Comparison of ENCODE assay signal across 16 cellular contexts in genomic region chr16:13897806-13898205, GRCh38. TPM values are rescaled to one million over a fixed set of nuclear protein-coding genes. Genes with fewer than 3 reads are reported as not detected.
A peak's percentile ranks its signal among the peaks of the same experiment; 100 is the strongest.
DNase-seq lines count a peak whose midpoint lies in the region; ATAC-seq and TF ChIP-seq lines count a peak whose summit lies in the region.
"Had no signal": no experiment of that assay in that cellular context is flagged by ENCODE, and none has a peak within 500 bp of the region (broad histone marks: within the 10 kb centered on the region; RNA-seq: fewer than 3 reads in every experiment).

No MANE protein-coding gene starts in this region.

- peaks cover 5% of the 10 kb centered on the region for H3K27me3 Mint-ChIP-seq in nephron (ENCODE audit: low read depth)

- peak overlapping the region in 2 of 3 experiments; percentile 60 to 67 for H3K27ac Mint-ChIP-seq in nephron
- H3K27ac Mint-ChIP-seq: B cell; CD8-positive, alpha-beta T cell; GM23338 had no signal

- no peaks in the 10 kb centered on the region for H3K27me3 ChIP-seq in heart right ventricle
- no peaks in the 10 kb centered on the region for H3K27me3 ChIP-seq in right cardiac atrium (ENCODE audit: control insufficient read depth, insufficient read depth)
- H3K27me3 ChIP-seq in ascending aorta: no peaks in the 10 kb centered on the region
- no peaks in the 10 kb centered on the region for H3K27me3 ChIP-seq in aorta (ENCODE audit: control insufficient read depth in 1 of 2, insufficient read depth in 2 of 2, low read length in 1 of 2)
- H3K27me3 ChIP-seq: BLaER1 treated with 17β-estradiol and CSF1 and Interleukin-3, amounts not matched to agents 10 nM and 100 nM had no signal

- no peak for TF ChIP-seq CTCF in heart right ventricle (IDR thresholded peaks at IDR 0.05)
- no peak for TF ChIP-seq CTCF in ascending aorta (IDR thresholded peaks at IDR 0.05)
- TF ChIP-seq CTCF in nephron (IDR thresholded peaks at IDR 0.05; ENCODE audit: unreplicated experiment in 3 of 3): no peak

- H3K4me3 Mint-ChIP-seq in nephron: no peak overlapping the region
- H3K4me3 Mint-ChIP-seq: B cell; CD8-positive, alpha-beta T cell; GM23338 had no signal

- H3K27ac ChIP-seq in heart right ventricle (peak overlapping the region in 6 of 10 donors; percentile 7 to 89 (median 80)), right cardiac atrium (ENCODE audit: low read length) (no peak overlapping the region), ascending aorta (peak overlapping the region; percentile 80 to 88), aorta (ENCODE audit: low read depth in 1 of 2, low read length in 2 of 2) (peak overlapping the region; percentile 51 to 69)
- H3K27ac ChIP-seq: BLaER1 treated with 17β-estradiol and CSF1 and Interleukin-3, amounts not matched to agents 10 nM and 100 nM; HL-60 had no signal

- DNase-seq in heart right ventricle (no peak), right cardiac atrium (no peak), ascending aorta (ENCODE audit: low spot score in 2 of 2) (no peak), aorta (no peak), NCI-H2081 (lab: John Stamatoyannopoulos, UW) (no peak), NCI-H146 treated with DMSO at 0.1 percent for 48 hours (lab: John Stamatoyannopoulos, UW; ENCODE audit: unreplicated experiment) (no peak)
- DNase-seq: Calu3; CD8-positive, alpha-beta T cell; DMS79 treated with DMSO at 0.1 percent for 48 hours; GF-D8; HCEC 1CT had no signal

- H3K36me3 ChIP-seq in heart right ventricle (no peaks in the 10 kb centered on the region), ascending aorta (no peaks in the 10 kb centered on the region), aorta (ENCODE audit: control insufficient read depth in 1 of 2, insufficient read depth in 2 of 2, low read length in 1 of 2) (no peaks in the 10 kb centered on the region)
- H3K36me3 ChIP-seq: BLaER1 treated with 17β-estradiol and CSF1 and Interleukin-3, amounts not matched to agents 10 nM and 100 nM had no signal

- intact Hi-C loops in heart right ventricle (cut with DNase I) (no loop called here), right cardiac atrium (cut with DNase I) (no loop called here), ascending aorta (cut with DNase I) (loop anchor here (5.0 to 10.0 kb wide), 2 partner anchors 36 to 1093 kb away; partner anchors contain the start of gene CPPED1), aorta (cut with DNase I) (no loop called here)

- ATAC-seq in heart right ventricle (peak in 3 of 8 donors; percentile 40 to 63 (median 52)), right cardiac atrium (no peak), aorta (ENCODE audit: low FRiP score) (no peak)
- ATAC-seq: CD8-positive, alpha-beta T cell; GM23338 had no signal

- peaks cover 0 to 18% (median 5%) of the 10 kb centered on the region in 11 donors for H3K9me3 ChIP-seq in heart right ventricle
- H3K9me3 ChIP-seq in right cardiac atrium (ENCODE audit: control insufficient read depth, low read length): no peaks in the 10 kb centered on the region
- H3K9me3 ChIP-seq in ascending aorta: peaks cover 0 to 12% of the 10 kb centered on the region in 2 donors
- peaks cover 1% of the 10 kb centered on the region for H3K9me3 ChIP-seq in aorta (ENCODE audit: control insufficient read depth, low read length)

- H3K4me1 ChIP-seq in heart right ventricle (peaks cover 0 to 14% (median 0%) of the 10 kb centered on the region in 9 donors), right cardiac atrium (ENCODE audit: control insufficient read depth, insufficient read depth, low read length) (peaks cover 1% of the 10 kb centered on the region), ascending aorta (peaks cover 0 to 17% of the 10 kb centered on the region in 2 donors), aorta (ENCODE audit: control insufficient read depth in 1 of 2, insufficient read depth in 2 of 2, low read length in 2 of 2) (peaks cover 0 to 2% of the 10 kb centered on the region in 2 donors)

- H3K4me3 ChIP-seq in heart right ventricle (no peak overlapping the region), right cardiac atrium (ENCODE audit: low read length) (no peak overlapping the region), ascending aorta (no peak overlapping the region), aorta (ENCODE audit: low read length in 2 of 2) (no peak overlapping the region)
- H3K4me3 ChIP-seq: BLaER1 treated with 17β-estradiol and CSF1 and Interleukin-3, amounts not matched to agents 10 nM and 100 nM; GM23338 had no signal

- H3K4me1 Mint-ChIP-seq in nephron: peaks cover 16% of the 10 kb centered on the region
- H3K4me1 Mint-ChIP-seq: B cell, GM23338 had no signal

- whole genome bisulfite sequencing in heart right ventricle, 2 donors: 48 to 83% methylated on average over 2 of the region's 2 CpGs
- 62% methylated on average over 2 of the region's 2 CpGs for WGBS in right cardiac atrium
- 0 to 10% methylated on average over 2 of the region's 2 CpGs for WGBS in aorta, 2 donors

- H3K36me3 Mint-ChIP-seq in nephron (ENCODE audit: low read depth): no peaks in the 10 kb centered on the region
- H3K36me3 Mint-ChIP-seq: CD8-positive, alpha-beta T cell had no signal

- peaks cover 5% of the 10 kb centered on the region for H3K9me3 Mint-ChIP-seq in nephron
- H3K9me3 Mint-ChIP-seq: CD8-positive, alpha-beta T cell had no signal

RNA-seq across cellular contexts. Expression of gene ERCC4, which starts 22.1 kb away (rescaled TPM):
- total RNA-seq in heart right ventricle (10 to 100 TPM in 5 of 10 donors, 1 to 10 TPM in 5; 5.1 to 13.1 (median 10.2) TPM), right cardiac atrium (10 to 100 TPM in 2 of 4 donors, 1 to 10 TPM in 2; 9.2 to 14.4 (median 10.6) TPM), ascending aorta (6.2 TPM), aorta (10 to 100 TPM in 1 of 2 donors, 1 to 10 TPM in 1; 9.1 to 14.0 TPM)
- polyA plus RNA-seq in heart right ventricle (1 to 10 TPM; 1.3 to 2.0 TPM), right cardiac atrium (2.3 TPM), aorta (1 to 10 TPM; 2.2 to 6.4 TPM)
